Comparison of ENCODE assay signal across 12 cellular contexts in the genomic region with DNA sequence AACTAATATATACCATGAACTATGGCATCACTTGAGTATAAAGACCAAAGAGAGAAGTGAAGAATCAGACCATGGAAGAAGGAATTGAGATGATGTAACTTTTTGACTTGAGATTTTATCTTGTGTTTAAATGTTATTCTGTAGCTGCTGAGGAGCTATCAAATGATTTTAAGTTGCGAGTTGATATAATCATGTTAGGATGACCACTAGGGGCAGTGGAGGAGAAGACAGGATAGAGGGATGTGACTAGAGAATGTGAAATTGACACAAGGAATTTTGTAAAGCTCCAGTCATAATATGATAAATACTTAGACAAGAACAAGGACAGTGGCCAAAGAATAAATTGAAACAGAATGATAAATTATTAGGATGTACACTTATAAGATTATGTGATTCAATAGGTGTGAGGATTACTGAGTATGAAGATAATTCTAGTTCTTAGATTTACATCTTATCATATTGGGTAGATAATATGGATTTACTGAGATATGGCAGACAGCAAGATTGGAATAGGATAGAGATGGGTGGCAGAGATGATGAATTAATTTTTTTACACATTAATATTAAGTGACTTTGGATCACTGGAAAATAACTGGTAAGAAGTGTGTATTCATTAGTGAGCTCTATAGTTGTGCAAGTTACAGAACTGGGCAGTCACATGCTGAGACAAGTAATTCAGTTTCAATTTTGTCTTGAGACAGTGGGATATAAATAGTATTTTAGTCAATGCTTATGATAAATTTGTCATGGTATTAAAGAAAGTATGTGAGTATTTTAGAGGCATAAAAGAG.
DNase-seq lines count a peak whose midpoint lies in the region; ATAC-seq and TF ChIP-seq lines count a peak whose summit lies in the region.
"Had no signal": no experiment of that assay in that cellular context is flagged by ENCODE, and none has a peak within 500 bp of the region (broad histone marks: within the 10 kb centered on the region; RNA-seq: fewer than 3 reads in every experiment).

No MANE protein-coding gene starts in this region.

- no peaks in the 10 kb centered on the region for H3K79me2 ChIP-seq in GM23338 (replicated peaks; ENCODE audit: insufficient read depth)

- H3K4me3 Mint-ChIP-seq in GM23338 (no peak overlapping the region), osteocyte (ENCODE audit: unreplicated experiment) (no peak overlapping the region)
- H3K4me3 Mint-ChIP-seq: natural killer cell treated with Interleukin-12 subunit alpha and Interleukin-12 subunit beta and Interleukin-15 and Interleukin-18, amount 100 ng/mL, for 72 hours had no signal

- H2AFZ ChIP-seq in GM23338: no peak overlapping the region

- no peaks in the 10 kb centered on the region for H3F3A ChIP-seq in GM23338 (replicated peaks; ENCODE audit: low read depth)

- peak; percentile 55 for DNase-seq in GM23338 (ENCODE audit: low spot score)
- peak; percentile 5 for DNase-seq in NCI-H69 (lab: John Stamatoyannopoulos, UW)
- peak; percentile 63 for DNase-seq in choroid plexus epithelial cell (ENCODE audit: low read depth)
- no peak for DNase-seq in osteocyte (ENCODE audit: extremely low spot score, unreplicated experiment)
- DNase-seq in stimulated activated naive CD4-positive, alpha-beta T cell treated with Interleukin-2 at 50 U/mL for 16 hours (lab: John Stamatoyannopoulos, UW): no peak
- DNase-seq in activated CD8-positive, alpha-beta memory T cell treated with anti-CD3 and anti-CD28 coated beads for 24 hours: no peak
- DNase-seq: NCI-H524 treated with DMSO at 0.1 percent for 48 hours, substantia nigra, T1000 had no signal

- H3K4me1 Mint-ChIP-seq in GM23338 (no peaks in the 10 kb centered on the region), osteocyte (ENCODE audit: unreplicated experiment) (peaks cover 8% of the 10 kb centered on the region)

- H3K9me3 Mint-ChIP-seq in GM23338 (peaks cover 3% of the 10 kb centered on the region; the same call in 2 of the 3 replicates), osteocyte (ENCODE audit: unreplicated experiment) (no peaks in the 10 kb centered on the region)
- H3K9me3 Mint-ChIP-seq: activated T-helper 2 cell treated with anti-CD3 and anti-CD28 coated beads, Interferon-gamma antibody, Interleukin-2, Interleukin-4, amounts not matched to agents 10 μg/mL and 5 μg/mL and 100 μg/mL, durations not matched to agents 14 hours and 24 hours and 36 hours had no signal

- H3K27me3 Mint-ChIP-seq in GM23338 (ENCODE audit: insufficient read depth, low read depth, poor library complexity): no peaks in the 10 kb centered on the region
- H3K27me3 Mint-ChIP-seq in osteocyte (ENCODE audit: unreplicated experiment): no peaks in the 10 kb centered on the region
- H3K27me3 Mint-ChIP-seq: natural killer cell treated with Interleukin-12 subunit alpha and Interleukin-12 subunit beta and Interleukin-15 and Interleukin-18, amount 100 ng/mL, for 72 hours had no signal

- no peak overlapping the region for H3K4me2 ChIP-seq in GM23338

- TF ChIP-seq CTCF in GM23338 (conservative IDR thresholded peaks at IDR 0.05; ENCODE audit: low read depth in 2 of 2) (peak; percentile 59 to 74), choroid plexus epithelial cell (conservative IDR thresholded peaks at IDR 0.05; ENCODE audit: low read depth, low read length) (peak; percentile 53), osteocyte (IDR thresholded peaks at IDR 0.05) (peak; percentile 48)

- no peaks in the 10 kb centered on the region for H3K4me1 ChIP-seq in GM23338 (ENCODE audit: insufficient read depth)

- 0 out of 2 replicates have a peak, but pooled peaks cover 6% of the 10 kb centered on the region for H3K9me2 ChIP-seq in GM23338 (ENCODE audit: insufficient read depth)

- H3K27ac ChIP-seq in GM23338 (ENCODE audit: low read depth): no peak overlapping the region

- peaks cover 10% of the 10 kb centered on the region for H3K36me3 Mint-ChIP-seq in GM23338 (ENCODE audit: low read depth)
- no peaks in the 10 kb centered on the region for H3K36me3 Mint-ChIP-seq in osteocyte (ENCODE audit: unreplicated experiment)

- H3K27ac Mint-ChIP-seq in GM23338: no peak overlapping the region
- peak overlapping the region; percentile 6 for H3K27ac Mint-ChIP-seq in osteocyte (ENCODE audit: unreplicated experiment)
- H3K27ac Mint-ChIP-seq: activated T-helper 2 cell treated with anti-CD3 and anti-CD28 coated beads, Interferon-gamma antibody, Interleukin-2, Interleukin-4, amounts not matched to agents 10 μg/mL and 5 μg/mL and 100 μg/mL, durations not matched to agents 14 hours and 24 hours and 36 hours; natural killer cell treated with Interleukin-12 subunit alpha and Interleukin-12 subunit beta and Interleukin-15 and Interleukin-18, amount 100 ng/mL, for 72 hours had no signal

- H3K27me3 ChIP-seq in GM23338 (ENCODE audit: insufficient read depth): no peaks in the 10 kb centered on the region

- H4K20me1 ChIP-seq in GM23338 (replicated peaks; ENCODE audit: insufficient read depth): no peaks in the 10 kb centered on the region

- no peak for ATAC-seq in GM23338
- no peak for ATAC-seq in GM18907 (IDR thresholded peaks at IDR 0.05; ENCODE audit: unreplicated experiment)
- ATAC-seq: natural killer cell treated with Interleukin-12 subunit alpha and Interleukin-12 subunit beta and Interleukin-15 and Interleukin-18, amount 100 ng/mL, for 72 hours had no signal

- H3K4me3 ChIP-seq in GM23338: no peak overlapping the region
- H3K4me3 ChIP-seq in choroid plexus epithelial cell (ENCODE audit: low read depth, low read length): no peak overlapping the region

- peaks cover 3% of the 10 kb centered on the region; the same call in 1 of the 2 replicates for H3K36me3 ChIP-seq in GM23338 (ENCODE audit: insufficient read depth)

TF ChIP-seq in GM23338, 12 proteins besides CTCF, POLR2A, EP300 and RAD21 (continues in another document):
- no peak for TF ChIP-seq ZNF331 (CRISPR knock-in tag; IDR thresholded peaks at IDR 0.05; ENCODE audit: low read depth)
- TF ChIP-seq STAT1 (IDR thresholded peaks at IDR 0.05; ENCODE audit: unreplicated experiment): no peak
- no peak for TF ChIP-seq NANOG (IDR thresholded peaks at IDR 0.05; ENCODE audit: borderline replicate concordance)
- TF ChIP-seq, protein P1, sequence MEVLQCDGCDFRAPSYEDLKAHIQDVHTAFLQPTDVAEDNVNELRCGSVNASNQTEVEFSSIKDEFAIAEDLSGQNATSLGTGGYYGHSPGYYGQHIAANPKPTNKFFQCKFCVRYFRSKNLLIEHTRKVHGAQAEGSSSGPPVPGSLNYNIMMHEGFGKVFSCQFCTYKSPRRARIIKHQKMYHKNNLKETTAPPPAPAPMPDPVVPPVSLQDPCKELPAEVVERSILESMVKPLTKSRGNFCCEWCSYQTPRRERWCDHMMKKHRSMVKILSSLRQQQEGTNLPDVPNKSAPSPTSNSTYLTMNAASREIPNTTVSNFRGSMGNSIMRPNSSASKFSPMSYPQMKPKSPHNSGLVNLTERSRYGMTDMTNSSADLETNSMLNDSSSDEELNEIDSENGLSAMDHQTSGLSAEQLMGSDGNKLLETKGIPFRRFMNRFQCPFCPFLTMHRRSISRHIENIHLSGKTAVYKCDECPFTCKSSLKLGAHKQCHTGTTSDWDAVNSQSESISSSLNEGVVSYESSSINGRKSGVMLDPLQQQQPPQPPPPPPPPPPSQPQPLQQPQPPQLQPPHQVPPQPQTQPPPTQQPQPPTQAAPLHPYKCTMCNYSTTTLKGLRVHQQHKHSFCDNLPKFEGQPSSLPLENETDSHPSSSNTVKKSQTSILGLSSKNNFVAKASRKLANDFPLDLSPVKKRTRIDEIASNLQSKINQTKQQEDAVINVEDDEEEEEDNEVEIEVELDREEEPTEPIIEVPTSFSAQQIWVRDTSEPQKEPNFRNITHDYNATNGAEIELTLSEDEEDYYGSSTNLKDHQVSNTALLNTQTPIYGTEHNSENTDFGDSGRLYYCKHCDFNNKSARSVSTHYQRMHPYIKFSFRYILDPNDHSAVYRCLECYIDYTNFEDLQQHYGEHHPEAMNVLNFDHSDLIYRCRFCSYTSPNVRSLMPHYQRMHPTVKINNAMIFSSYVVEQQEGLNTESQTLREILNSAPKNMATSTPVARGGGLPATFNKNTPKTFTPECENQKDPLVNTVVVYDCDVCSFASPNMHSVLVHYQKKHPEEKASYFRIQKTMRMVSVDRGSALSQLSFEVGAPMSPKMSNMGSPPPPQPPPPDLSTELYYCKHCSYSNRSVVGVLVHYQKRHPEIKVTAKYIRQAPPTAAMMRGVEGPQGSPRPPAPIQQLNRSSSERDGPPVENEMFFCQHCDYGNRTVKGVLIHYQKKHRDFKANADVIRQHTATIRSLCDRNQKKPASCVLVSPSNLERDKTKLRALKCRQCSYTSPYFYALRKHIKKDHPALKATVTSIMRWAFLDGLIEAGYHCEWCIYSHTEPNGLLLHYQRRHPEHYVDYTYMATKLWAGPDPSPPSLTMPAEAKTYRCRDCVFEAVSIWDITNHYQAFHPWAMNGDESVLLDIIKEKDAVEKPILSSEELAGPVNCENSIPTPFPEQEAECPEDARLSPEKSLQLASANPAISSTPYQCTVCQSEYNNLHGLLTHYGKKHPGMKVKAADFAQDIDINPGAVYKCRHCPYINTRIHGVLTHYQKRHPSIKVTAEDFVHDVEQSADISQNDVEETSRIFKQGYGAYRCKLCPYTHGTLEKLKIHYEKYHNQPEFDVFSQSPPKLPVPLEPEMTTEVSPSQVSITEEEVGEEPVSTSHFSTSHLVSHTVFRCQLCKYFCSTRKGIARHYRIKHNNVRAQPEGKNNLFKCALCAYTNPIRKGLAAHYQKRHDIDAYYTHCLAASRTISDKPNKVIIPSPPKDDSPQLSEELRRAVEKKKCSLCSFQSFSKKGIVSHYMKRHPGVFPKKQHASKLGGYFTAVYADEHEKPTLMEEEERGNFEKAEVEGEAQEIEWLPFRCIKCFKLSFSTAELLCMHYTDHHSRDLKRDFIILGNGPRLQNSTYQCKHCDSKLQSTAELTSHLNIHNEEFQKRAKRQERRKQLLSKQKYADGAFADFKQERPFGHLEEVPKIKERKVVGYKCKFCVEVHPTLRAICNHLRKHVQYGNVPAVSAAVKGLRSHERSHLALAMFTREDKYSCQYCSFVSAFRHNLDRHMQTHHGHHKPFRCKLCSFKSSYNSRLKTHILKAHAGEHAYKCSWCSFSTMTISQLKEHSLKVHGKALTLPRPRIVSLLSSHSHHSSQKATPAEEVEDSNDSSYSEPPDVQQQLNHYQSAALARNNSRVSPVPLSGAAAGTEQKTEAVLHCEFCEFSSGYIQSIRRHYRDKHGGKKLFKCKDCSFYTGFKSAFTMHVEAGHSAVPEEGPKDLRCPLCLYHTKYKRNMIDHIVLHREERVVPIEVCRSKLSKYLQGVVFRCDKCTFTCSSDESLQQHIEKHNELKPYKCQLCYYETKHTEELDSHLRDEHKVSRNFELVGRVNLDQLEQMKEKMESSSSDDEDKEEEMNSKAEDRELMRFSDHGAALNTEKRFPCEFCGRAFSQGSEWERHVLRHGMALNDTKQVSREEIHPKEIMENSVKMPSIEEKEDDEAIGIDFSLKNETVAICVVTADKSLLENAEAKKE (CRISPR knock-in tag; IDR thresholded peaks at IDR 0.05): no peak
- TF ChIP-seq JUNB (IDR thresholded peaks at IDR 0.05; ENCODE audit: unreplicated experiment): no peak
- no peak for TF ChIP-seq POLR2AphosphoS5 (IDR thresholded peaks at IDR 0.05; ENCODE audit: low read depth)

Comparison
In these comparisons a context has a peak if more than half of its experiments do, and no peak if none do; other contexts are left out.
1. DNase-seq: peak in GM23338 (single experiment), NCI-H69 (single experiment) and choroid plexus epithelial cell (single experiment); none in osteocyte (single experiment), stimulated activated naive CD4-positive, alpha-beta T cell treated with Interleukin-2 at 50 U/mL for 16 hours (single experiment) and activated CD8-positive, alpha-beta memory T cell treated with anti-CD3 and anti-CD28 coated beads for 24 hours (single experiment).
2. Peak in every context shown above with its lines, with median percentiles within 50 percentile points of each other: CTCF ChIP-seq.